Comparison of ENCODE assay signal across 1 cellular context in the genomic region with DNA sequence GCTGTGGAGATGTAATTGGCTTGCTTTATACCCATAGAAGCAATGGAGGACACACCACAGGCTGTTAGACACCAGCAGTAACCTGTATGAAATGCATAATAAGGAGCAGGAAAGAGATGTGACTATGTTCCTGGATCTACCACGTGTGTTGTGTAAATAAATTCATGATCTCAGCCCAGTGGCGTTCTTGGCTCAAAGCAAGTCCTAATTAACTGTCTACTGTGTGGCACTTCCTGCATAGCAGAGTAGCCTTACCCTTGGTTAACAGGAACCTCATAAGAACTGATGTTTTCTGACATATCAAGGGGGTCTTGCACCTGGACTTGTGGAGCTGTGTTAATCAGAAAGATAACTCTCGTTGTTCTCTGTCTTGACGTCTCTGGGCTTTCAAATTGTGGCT.
TF ChIP-seq lines count a peak whose summit lies in the region.

No MANE protein-coding gene starts in this region.

TF ChIP-seq in IMR-90, 13 proteins besides CTCF, POLR2A, EP300 and RAD21 (continued from another document):
- TF ChIP-seq, protein P1, sequence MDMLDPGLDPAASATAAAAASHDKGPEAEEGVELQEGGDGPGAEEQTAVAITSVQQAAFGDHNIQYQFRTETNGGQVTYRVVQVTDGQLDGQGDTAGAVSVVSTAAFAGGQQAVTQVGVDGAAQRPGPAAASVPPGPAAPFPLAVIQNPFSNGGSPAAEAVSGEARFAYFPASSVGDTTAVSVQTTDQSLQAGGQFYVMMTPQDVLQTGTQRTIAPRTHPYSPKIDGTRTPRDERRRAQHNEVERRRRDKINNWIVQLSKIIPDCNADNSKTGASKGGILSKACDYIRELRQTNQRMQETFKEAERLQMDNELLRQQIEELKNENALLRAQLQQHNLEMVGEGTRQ (IDR thresholded peaks at IDR 0.05; ENCODE audit: low read depth, low read length) = peak; percentile 61; the same call in 1 of the 2 replicates
- no peak for TF ChIP-seq NFE2L2 (IDR thresholded peaks at IDR 0.05; ENCODE audit: low read depth, low read length)
